In the genomic region with DNA sequence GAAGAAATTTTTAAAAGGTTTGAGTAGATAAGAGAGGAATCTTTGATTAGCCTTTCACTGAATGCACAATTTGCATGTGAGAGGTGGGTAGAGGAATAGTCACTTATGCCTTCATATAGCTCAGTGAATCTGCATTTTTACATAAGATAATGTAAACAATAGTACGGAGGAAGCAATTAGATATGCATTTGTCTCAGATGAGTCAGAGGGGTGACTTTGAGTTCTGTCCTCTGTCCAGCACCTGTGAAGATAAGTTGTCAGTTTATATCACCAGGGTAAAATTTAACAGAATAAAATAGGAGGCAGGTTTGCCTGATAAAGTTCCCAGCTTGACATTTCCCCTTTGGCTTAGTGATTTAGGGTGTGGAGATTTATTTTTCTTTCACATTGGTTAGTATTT, we compare ENCODE assay signal across 2 cellular contexts.
A peak's percentile ranks its signal among the peaks of the same experiment; 100 is the strongest.
TF ChIP-seq lines count a peak whose summit lies in the region.

No MANE protein-coding gene starts in this region.

TF ChIP-seq in HCT116, 20 proteins besides CTCF, POLR2A, EP300 and RAD21:
- TF ChIP-seq, protein P1, sequence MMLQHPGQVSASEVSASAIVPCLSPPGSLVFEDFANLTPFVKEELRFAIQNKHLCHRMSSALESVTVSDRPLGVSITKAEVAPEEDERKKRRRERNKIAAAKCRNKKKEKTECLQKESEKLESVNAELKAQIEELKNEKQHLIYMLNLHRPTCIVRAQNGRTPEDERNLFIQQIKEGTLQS (IDR thresholded peaks at IDR 0.05): no peak
- TF ChIP-seq, protein P2, sequence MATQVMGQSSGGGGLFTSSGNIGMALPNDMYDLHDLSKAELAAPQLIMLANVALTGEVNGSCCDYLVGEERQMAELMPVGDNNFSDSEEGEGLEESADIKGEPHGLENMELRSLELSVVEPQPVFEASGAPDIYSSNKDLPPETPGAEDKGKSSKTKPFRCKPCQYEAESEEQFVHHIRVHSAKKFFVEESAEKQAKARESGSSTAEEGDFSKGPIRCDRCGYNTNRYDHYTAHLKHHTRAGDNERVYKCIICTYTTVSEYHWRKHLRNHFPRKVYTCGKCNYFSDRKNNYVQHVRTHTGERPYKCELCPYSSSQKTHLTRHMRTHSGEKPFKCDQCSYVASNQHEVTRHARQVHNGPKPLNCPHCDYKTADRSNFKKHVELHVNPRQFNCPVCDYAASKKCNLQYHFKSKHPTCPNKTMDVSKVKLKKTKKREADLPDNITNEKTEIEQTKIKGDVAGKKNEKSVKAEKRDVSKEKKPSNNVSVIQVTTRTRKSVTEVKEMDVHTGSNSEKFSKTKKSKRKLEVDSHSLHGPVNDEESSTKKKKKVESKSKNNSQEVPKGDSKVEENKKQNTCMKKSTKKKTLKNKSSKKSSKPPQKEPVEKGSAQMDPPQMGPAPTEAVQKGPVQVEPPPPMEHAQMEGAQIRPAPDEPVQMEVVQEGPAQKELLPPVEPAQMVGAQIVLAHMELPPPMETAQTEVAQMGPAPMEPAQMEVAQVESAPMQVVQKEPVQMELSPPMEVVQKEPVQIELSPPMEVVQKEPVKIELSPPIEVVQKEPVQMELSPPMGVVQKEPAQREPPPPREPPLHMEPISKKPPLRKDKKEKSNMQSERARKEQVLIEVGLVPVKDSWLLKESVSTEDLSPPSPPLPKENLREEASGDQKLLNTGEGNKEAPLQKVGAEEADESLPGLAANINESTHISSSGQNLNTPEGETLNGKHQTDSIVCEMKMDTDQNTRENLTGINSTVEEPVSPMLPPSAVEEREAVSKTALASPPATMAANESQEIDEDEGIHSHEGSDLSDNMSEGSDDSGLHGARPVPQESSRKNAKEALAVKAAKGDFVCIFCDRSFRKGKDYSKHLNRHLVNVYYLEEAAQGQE (IDR thresholded peaks at IDR 0.05; ENCODE audit: low read depth): peak; percentile 22

TF ChIP-seq in GM12878, 131 proteins besides CTCF, POLR2A, EP300 and RAD21:
- TF ChIP-seq RELA (IDR thresholded peaks at IDR 0.05; ENCODE audit: borderline replicate concordance, partially characterized antibody): no peak
- no peak for TF ChIP-seq ZBTB11 (CRISPR knock-in tag; IDR thresholded peaks at IDR 0.05)
- TF ChIP-seq STAT3 (IDR thresholded peaks at IDR 0.05; ENCODE audit: low read depth, low read length): no peak
- TF ChIP-seq TAF1 (IDR thresholded peaks at IDR 0.05; ENCODE audit: borderline replicate concordance, low read depth, low read length): no peak
- TF ChIP-seq ESRRA (IDR thresholded peaks at IDR 0.05; ENCODE audit: low read length): no peak
- TF ChIP-seq RFX5 (IDR thresholded peaks at IDR 0.05; ENCODE audit: low read depth, low read length): no peak
- no peak for TF ChIP-seq ZSCAN29 (IDR thresholded peaks at IDR 0.05)
- TF ChIP-seq HDAC2 (IDR thresholded peaks at IDR 0.05): no peak
- TF ChIP-seq IKZF2 (IDR thresholded peaks at IDR 0.05): no peak
- no peak for TF ChIP-seq ZZZ3 (IDR thresholded peaks at IDR 0.05; ENCODE audit: control insufficient read depth, insufficient read length, low read depth)
- TF ChIP-seq, protein P3, sequence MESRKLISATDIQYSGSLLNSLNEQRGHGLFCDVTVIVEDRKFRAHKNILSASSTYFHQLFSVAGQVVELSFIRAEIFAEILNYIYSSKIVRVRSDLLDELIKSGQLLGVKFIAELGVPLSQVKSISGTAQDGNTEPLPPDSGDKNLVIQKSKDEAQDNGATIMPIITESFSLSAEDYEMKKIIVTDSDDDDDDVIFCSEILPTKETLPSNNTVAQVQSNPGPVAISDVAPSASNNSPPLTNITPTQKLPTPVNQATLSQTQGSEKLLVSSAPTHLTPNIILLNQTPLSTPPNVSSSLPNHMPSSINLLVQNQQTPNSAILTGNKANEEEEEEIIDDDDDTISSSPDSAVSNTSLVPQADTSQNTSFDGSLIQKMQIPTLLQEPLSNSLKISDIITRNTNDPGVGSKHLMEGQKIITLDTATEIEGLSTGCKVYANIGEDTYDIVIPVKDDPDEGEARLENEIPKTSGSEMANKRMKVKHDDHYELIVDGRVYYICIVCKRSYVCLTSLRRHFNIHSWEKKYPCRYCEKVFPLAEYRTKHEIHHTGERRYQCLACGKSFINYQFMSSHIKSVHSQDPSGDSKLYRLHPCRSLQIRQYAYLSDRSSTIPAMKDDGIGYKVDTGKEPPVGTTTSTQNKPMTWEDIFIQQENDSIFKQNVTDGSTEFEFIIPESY (IDR thresholded peaks at IDR 0.05): no peak
- TF ChIP-seq YBX1 (IDR thresholded peaks at IDR 0.05): no peak
- no peak for TF ChIP-seq SRF (IDR thresholded peaks at IDR 0.05; ENCODE audit: low read depth in 2 of 2, low read length in 2 of 2)
- no peak for TF ChIP-seq PAX5 (IDR thresholded peaks at IDR 0.05; ENCODE audit: borderline replicate concordance, low read depth, low read length)
- TF ChIP-seq SMARCA5 (IDR thresholded peaks at IDR 0.05): no peak
- TF ChIP-seq ZNF622 (IDR thresholded peaks at IDR 0.05): no peak
- TF ChIP-seq, protein P4, sequence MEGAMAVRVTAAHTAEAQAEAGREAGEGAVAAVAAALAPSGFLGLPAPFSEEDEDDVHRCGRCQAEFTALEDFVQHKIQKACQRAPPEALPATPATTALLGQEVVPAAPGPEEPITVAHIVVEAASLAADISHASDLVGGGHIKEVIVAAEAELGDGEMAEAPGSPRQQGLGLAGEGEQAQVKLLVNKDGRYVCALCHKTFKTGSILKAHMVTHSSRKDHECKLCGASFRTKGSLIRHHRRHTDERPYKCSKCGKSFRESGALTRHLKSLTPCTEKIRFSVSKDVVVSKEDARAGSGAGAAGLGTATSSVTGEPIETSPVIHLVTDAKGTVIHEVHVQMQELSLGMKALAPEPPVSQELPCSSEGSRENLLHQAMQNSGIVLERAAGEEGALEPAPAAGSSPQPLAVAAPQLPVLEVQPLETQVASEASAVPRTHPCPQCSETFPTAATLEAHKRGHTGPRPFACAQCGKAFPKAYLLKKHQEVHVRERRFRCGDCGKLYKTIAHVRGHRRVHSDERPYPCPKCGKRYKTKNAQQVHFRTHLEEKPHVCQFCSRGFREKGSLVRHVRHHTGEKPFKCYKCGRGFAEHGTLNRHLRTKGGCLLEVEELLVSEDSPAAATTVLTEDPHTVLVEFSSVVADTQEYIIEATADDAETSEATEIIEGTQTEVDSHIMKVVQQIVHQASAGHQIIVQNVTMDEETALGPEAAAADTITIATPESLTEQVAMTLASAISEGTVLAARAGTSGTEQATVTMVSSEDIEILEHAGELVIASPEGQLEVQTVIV (IDR thresholded peaks at IDR 0.05; ENCODE audit: borderline replicate concordance, partially characterized antibody): no peak
- no peak for TF ChIP-seq SMC3 (IDR thresholded peaks at IDR 0.05; ENCODE audit: borderline replicate concordance, low read length)
